Comparison of ENCODE assay signal across 3 cellular contexts in the genomic region with DNA sequence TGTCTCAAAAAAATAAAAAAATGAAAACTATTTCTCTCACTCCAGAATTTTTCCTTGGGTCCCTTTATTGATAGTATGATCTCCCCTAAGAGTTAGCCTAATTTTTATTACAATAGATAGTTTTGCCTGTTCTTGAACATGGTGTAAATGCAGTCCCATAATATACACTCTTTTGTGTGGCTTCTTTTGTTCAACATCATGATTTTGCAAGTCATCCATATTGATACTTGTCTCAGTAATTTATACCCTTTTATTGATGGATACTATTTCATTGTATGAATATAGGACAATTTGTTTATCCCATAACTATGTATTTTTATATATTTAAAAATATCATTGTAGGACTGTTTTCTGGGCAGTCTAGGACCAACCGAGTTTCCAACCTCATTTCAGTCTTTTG.
A peak's percentile ranks its signal among the peaks of the same experiment; 100 is the strongest.
TF ChIP-seq lines count a peak whose summit lies in the region.

No MANE protein-coding gene starts in this region.

TF ChIP-seq in HepG2, 621 proteins besides CTCF, POLR2A, EP300 and RAD21:
- TF ChIP-seq NFE2L2 (IDR thresholded peaks at IDR 0.05; ENCODE audit: low read length) (peak; percentile 81; the same call in 1 of the 2 replicates), TOE1 (CRISPR knock-in tag; IDR thresholded peaks at IDR 0.05) (no peak)

TF ChIP-seq in A549, 52 proteins besides CTCF, POLR2A, EP300 and RAD21:
- TF ChIP-seq, protein P1, sequence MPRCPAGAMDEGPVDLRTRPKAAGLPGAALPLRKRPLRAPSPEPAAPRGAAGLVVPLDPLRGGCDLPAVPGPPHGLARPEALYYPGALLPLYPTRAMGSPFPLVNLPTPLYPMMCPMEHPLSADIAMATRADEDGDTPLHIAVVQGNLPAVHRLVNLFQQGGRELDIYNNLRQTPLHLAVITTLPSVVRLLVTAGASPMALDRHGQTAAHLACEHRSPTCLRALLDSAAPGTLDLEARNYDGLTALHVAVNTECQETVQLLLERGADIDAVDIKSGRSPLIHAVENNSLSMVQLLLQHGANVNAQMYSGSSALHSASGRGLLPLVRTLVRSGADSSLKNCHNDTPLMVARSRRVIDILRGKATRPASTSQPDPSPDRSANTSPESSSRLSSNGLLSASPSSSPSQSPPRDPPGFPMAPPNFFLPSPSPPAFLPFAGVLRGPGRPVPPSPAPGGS (IDR thresholded peaks at IDR 0.05): no peak
- TF ChIP-seq ZC3H11A (IDR thresholded peaks at IDR 0.05) (no peak), POLR2AphosphoS2 (conservative IDR thresholded peaks at IDR 0.05; ENCODE audit: low read length) (no peak), GATA3 (IDR thresholded peaks at IDR 0.05; ENCODE audit: borderline replicate concordance) (no peak), NFE2L2 (conservative IDR thresholded peaks at IDR 0.05; ENCODE audit: low read length) (peak; percentile 77), MAFK (IDR thresholded peaks at IDR 0.05; ENCODE audit: partially characterized antibody) (no peak)

TF ChIP-seq in IMR-90, 13 proteins besides CTCF, POLR2A, EP300 and RAD21:
- peak; percentile 31; the same call in 1 of the 2 replicates for TF ChIP-seq NFE2L2 (IDR thresholded peaks at IDR 0.05; ENCODE audit: low read depth, low read length)
- TF ChIP-seq MAZ (IDR thresholded peaks at IDR 0.05; ENCODE audit: borderline replicate concordance, low read depth, low read length): no peak
